Comparison of ENCODE assay signal across 21 cellular contexts in genomic region chr7:47100148-47100547, GRCh38.
"Had no signal": no experiment of that assay in that cellular context is flagged by ENCODE, and none has a peak within 500 bp of the region (broad histone marks: within the 10 kb centered on the region; RNA-seq: fewer than 3 reads in every experiment).

No MANE protein-coding gene starts in this region.

- H3K4me1 ChIP-seq: esophagus squamous epithelium, foreskin keratinocyte, psoas muscle, tibial artery, upper lobe of left lung, uterus had no signal

- H3K4me3 Mint-ChIP-seq: naive thymus-derived CD4-positive, alpha-beta T cell; nephron progenitor cell; stimulated activated memory B cell treated with anti-CD40 and anti-IgM and Interleukin-4, amounts not matched to agents 10 μg/mL and 1 μg/mL and 100 μg/mL, for 72 hours; stimulated activated naive CD8-positive, alpha-beta T cell treated with anti-CD3 and anti-CD28 coated beads, Interleukin-15, Interleukin-2, amounts not matched to agents 100 ng/mL and 50 ng/mL, for 24 hours had no signal

- H3K36me3 Mint-ChIP-seq: naive thymus-derived CD4-positive, alpha-beta T cell; stimulated activated memory B cell treated with anti-CD40 and anti-IgM and Interleukin-4, amounts not matched to agents 10 μg/mL and 1 μg/mL and 100 μg/mL, for 72 hours had no signal

- H3K9me3 ChIP-seq: esophagus squamous epithelium, psoas muscle, spleen, tibial artery, upper lobe of left lung, uterus had no signal

- H3K4me1 Mint-ChIP-seq: nephron progenitor cell; stimulated activated memory B cell treated with anti-CD40 and anti-IgM and Interleukin-4, amounts not matched to agents 10 μg/mL and 1 μg/mL and 100 μg/mL, for 72 hours had no signal

- ATAC-seq: sciatic nerve; stimulated activated memory B cell treated with anti-CD40 and anti-IgM and Interleukin-4, amounts not matched to agents 10 μg/mL and 1 μg/mL and 100 μg/mL, for 72 hours had no signal

- H3K27ac ChIP-seq: dorsolateral prefrontal cortex, epithelial cell of prostate, esophagus squamous epithelium, foreskin keratinocyte, psoas muscle, spleen, tibial artery, upper lobe of left lung, uterus had no signal

- H3K9me3 Mint-ChIP-seq: nephron progenitor cell; stimulated activated naive CD8-positive, alpha-beta T cell treated with anti-CD3 and anti-CD28 coated beads, Interleukin-15, Interleukin-2, amounts not matched to agents 100 ng/mL and 50 ng/mL, for 24 hours had no signal

- H3K4me3 ChIP-seq: dorsolateral prefrontal cortex, esophagus squamous epithelium, psoas muscle, spleen, tibial artery, upper lobe of left lung, uterus had no signal

- H3K27me3 ChIP-seq: spleen, tibial artery, upper lobe of left lung, uterus had no signal

- H3K36me3 ChIP-seq: esophagus squamous epithelium, spleen, tibial artery, upper lobe of left lung, uterus had no signal

- H3K27ac Mint-ChIP-seq: naive thymus-derived CD4-positive, alpha-beta T cell; nephron progenitor cell; stimulated activated memory B cell treated with anti-CD40 and anti-IgM and Interleukin-4, amounts not matched to agents 10 μg/mL and 1 μg/mL and 100 μg/mL, for 72 hours; stimulated activated naive CD8-positive, alpha-beta T cell treated with anti-CD3 and anti-CD28 coated beads, Interleukin-15, Interleukin-2, amounts not matched to agents 100 ng/mL and 50 ng/mL, for 24 hours had no signal

- DNase-seq: cortex of kidney; dorsolateral prefrontal cortex; effector CD8-positive, alpha-beta T cell; esophagus squamous epithelium; head of caudate nucleus; hippocampal formation; naive thymus-derived CD4-positive, alpha-beta T cell; psoas muscle; retina; spleen; stimulated activated CD4-positive, alpha-beta T cell treated with anti-CD3 and anti-CD28 coated beads, Interleukin-1b, Interleukin-23, amount 100 ng/mL, for 48 hours; stimulated activated CD4-positive, alpha-beta T cell treated with anti-CD3 and anti-CD28 coated beads, Interleukin-4, amount 100 ng/mL, for 24 hours had no signal

- H3K27me3 Mint-ChIP-seq: stimulated activated naive CD8-positive, alpha-beta T cell treated with anti-CD3 and anti-CD28 coated beads, Interleukin-15, Interleukin-2, amounts not matched to agents 100 ng/mL and 50 ng/mL, for 24 hours had no signal
